In genomic region chrX:133921764-133922389, GRCh38 we compare ENCODE assay signal across 8 cellular contexts.
DNase-seq lines count a peak whose midpoint lies in the region; ATAC-seq, FAIRE-seq and TF ChIP-seq lines count a peak whose summit lies in the region.

No MANE protein-coding gene starts in this region.

- H3K9me3 ChIP-seq in AG04450 (ENCODE audit: control insufficient read depth, insufficient read depth, low read length) = no peaks in the 10 kb centered on the region
- H3K9me3 ChIP-seq in astrocyte (ENCODE audit: insufficient read depth, low read depth, low read length) = no peaks in the 10 kb centered on the region

- no peak for DNase-seq in AG04450 (ENCODE audit: low read depth, low spot score)
- DNase-seq in GM12892 (ENCODE audit: insufficient read length) = peak; percentile 4
- peak; percentile 67 for DNase-seq in OCI-M1 (lab: John Stamatoyannopoulos, UW)
- DNase-seq in astrocyte (ENCODE audit: low read depth) = no peak
- DNase-seq in left colon = peak; percentile 39 to 70
- peak; percentile 10 for DNase-seq in urothelium cell line (ENCODE audit: low spot score)
- DNase-seq in HCEC 1CT = no peak

- H3K4me1 ChIP-seq in astrocyte (ENCODE audit: insufficient read depth, low read length) = no peaks in the 10 kb centered on the region

- H4K20me1 ChIP-seq in astrocyte (ENCODE audit: insufficient read depth, low read length) = no peaks in the 10 kb centered on the region

- H3K9me3 Mint-ChIP-seq in astrocyte (ENCODE audit: unreplicated experiment) = no peaks in the 10 kb centered on the region

- intact Hi-C loops in left colon (cut with DNase I, micrococcal nuclease) = no loop called here

- H3K36me3 Mint-ChIP-seq in astrocyte (ENCODE audit: low read depth, unreplicated experiment) = no peaks in the 10 kb centered on the region

- H3K27ac Mint-ChIP-seq in astrocyte (ENCODE audit: unreplicated experiment) = no peak overlapping the region

- ATAC-seq in HG03460 (IDR thresholded peaks at IDR 0.05; ENCODE audit: unreplicated experiment) (peak; percentile 56), left colon (peak; percentile 91)

- peak; percentile 34 for TF ChIP-seq CTCF in AG04450 (IDR thresholded peaks at IDR 0.05; ENCODE audit: low read depth, low read length)
- TF ChIP-seq CTCF in astrocyte (IDR thresholded peaks at IDR 0.05; ENCODE audit: insufficient read depth, low read depth, low read length) = peak; percentile 17

- no peak overlapping the region for H2AFZ ChIP-seq in astrocyte (ENCODE audit: low read depth, low read length)

- CTCF ChIA-PET in AG04450 (lab: Charles Lee) = interaction anchor here (1.0 to 1.6 kb wide), 4 partner anchors 10 to 137 kb away, joined by 3 to 7 read pairs (median 3); no protein-coding TSS in a partner anchor

- H3K4me1 Mint-ChIP-seq in astrocyte (ENCODE audit: low read depth, unreplicated experiment) = no peaks in the 10 kb centered on the region

- H3K4me3 ChIP-seq in AG04450 (ENCODE audit: low read depth, low read length) (no peak overlapping the region), astrocyte (ENCODE audit: insufficient read depth, low read depth, low read length) (no peak overlapping the region)

- no peak for TF ChIP-seq POLR2A in GM12892 (IDR thresholded peaks at IDR 0.05; ENCODE audit: low read depth, low read length)

- no peak overlapping the region for H3K9ac ChIP-seq in astrocyte (ENCODE audit: low read length)

- H3K27ac ChIP-seq in AG04450 (ENCODE audit: low read depth, low read length) = no peak overlapping the region
- no peak overlapping the region for H3K27ac ChIP-seq in astrocyte (ENCODE audit: low read depth, low read length)

- POLR2A ChIA-PET in AG04450 (lab: Yijun Ruan, JAX) = no interaction called here

- H3K79me2 ChIP-seq in astrocyte (ENCODE audit: insufficient read depth, low read length) = no peaks in the 10 kb centered on the region

- no peak for FAIRE-seq in GM12892 (lab: Jason Lieb, UNC)
- FAIRE-seq in astrocyte (lab: Jason Lieb, UNC) = no peak
- FAIRE-seq in urothelium cell line (lab: Jason Lieb, UNC) = no peak

- peaks cover 2% of the 10 kb centered on the region for H3K27me3 Mint-ChIP-seq in astrocyte (ENCODE audit: low read depth, unreplicated experiment)

- H3K4me2 ChIP-seq in astrocyte (ENCODE audit: low read length) = no peak overlapping the region

- H3K36me3 ChIP-seq in astrocyte (ENCODE audit: insufficient read depth, low read length) = no peaks in the 10 kb centered on the region

- H3K27me3 ChIP-seq in AG04450 (ENCODE audit: control insufficient read depth, insufficient read depth, low read length) = no peaks in the 10 kb centered on the region
- H3K27me3 ChIP-seq in astrocyte (ENCODE audit: insufficient read depth, low read length) = no peaks in the 10 kb centered on the region

- no peak overlapping the region for H3K4me3 Mint-ChIP-seq in astrocyte (ENCODE audit: unreplicated experiment)

Comparison
In these comparisons a context has a peak if more than half of its experiments do, and no peak if none do; other contexts are left out.
1. DNase-seq: peak in GM12892 (single experiment), OCI-M1 (single experiment), left colon (2 of 2) and urothelium cell line (single experiment); none in AG04450 (single experiment), astrocyte (single experiment) and HCEC 1CT (single experiment).